Comparison of ENCODE assay signal across 18 cellular contexts in genomic region chr5:87403409-87403808, GRCh38. TPM values are rescaled to one million over a fixed set of nuclear protein-coding genes. Genes with fewer than 3 reads are reported as not detected.
A peak's percentile ranks its signal among the peaks of the same experiment; 100 is the strongest.
DNase-seq lines count a peak whose midpoint lies in the region; ATAC-seq and TF ChIP-seq lines count a peak whose summit lies in the region.
"Had no signal": no experiment of that assay in that cellular context is flagged by ENCODE, and none has a peak within 500 bp of the region (broad histone marks: within the 10 kb centered on the region; RNA-seq: fewer than 3 reads in every experiment).

No MANE protein-coding gene starts in this region.

- H3K36me3 Mint-ChIP-seq in activated naive CD4-positive, alpha-beta T cell treated with anti-CD3 and anti-CD28 coated beads, Interleukin-2, amount 50 U/mL, for 72 hours = peaks cover 24 to 50% of the 10 kb centered on the region in 2 donors
- H3K36me3 Mint-ChIP-seq in activated T-helper 17 cell treated with anti-CD3 and anti-CD28 coated beads, Interleukin-2, amount 50 U/mL, for 72 hours (ENCODE audit: low read depth) = peaks cover 97% of the 10 kb centered on the region
- peaks cover 15 to 64% (median 40%) of the 10 kb centered on the region in 5 donors for H3K36me3 Mint-ChIP-seq in naive thymus-derived CD4-positive, alpha-beta T cell

- no peaks in the 10 kb centered on the region for H3K9me2 ChIP-seq in PC-3 (replicated peaks; ENCODE audit: low read length)

- no peaks in the 10 kb centered on the region for H3K27me3 Mint-ChIP-seq in activated T-helper 17 cell treated with anti-CD3 and anti-CD28 coated beads, Interleukin-2, amount 50 U/mL, for 72 hours
- no peaks in the 10 kb centered on the region for H3K27me3 Mint-ChIP-seq in naive thymus-derived CD4-positive, alpha-beta T cell

- no peak overlapping the region for H3K4me3 ChIP-seq in naive thymus-derived CD4-positive, alpha-beta T cell (ENCODE audit: low read length)
- H3K4me3 ChIP-seq in subcutaneous abdominal adipose tissue (ENCODE audit: low read depth in 1 of 5, low read length in 5 of 5) (no peak overlapping the region), right lobe of liver (no peak overlapping the region), PC-3 (ENCODE audit: low read length) (no peak overlapping the region)
- H3K4me3 ChIP-seq: BLaER1 treated with 17β-estradiol and CSF1 and Interleukin-3, amounts not matched to agents 10 nM and 100 nM had no signal

- peaks cover 35% of the 10 kb centered on the region for H3K4me1 Mint-ChIP-seq in activated T-helper 17 cell treated with anti-CD3 and anti-CD28 coated beads, Interleukin-2, amount 50 U/mL, for 72 hours
- peaks cover 24 to 63% (median 54%) of the 10 kb centered on the region in 7 donors for H3K4me1 Mint-ChIP-seq in naive thymus-derived CD4-positive, alpha-beta T cell
- H3K4me1 Mint-ChIP-seq: H9 had no signal

- no peak for TF ChIP-seq POLR2A in right lobe of liver (IDR thresholded peaks at IDR 0.05)

- H4K20me1 ChIP-seq in PC-3 (ENCODE audit: low read length) = peaks cover 12% of the 10 kb centered on the region

- H2AFZ ChIP-seq in PC-3 (ENCODE audit: low read length) = no peak overlapping the region

- no peak overlapping the region for H3K4me2 ChIP-seq in PC-3 (ENCODE audit: low read length)
- H3K4me2 ChIP-seq: BLaER1 treated with 17β-estradiol and CSF1 and Interleukin-3, amounts not matched to agents 10 nM and 100 nM had no signal

- no peak for DNase-seq in activated naive CD4-positive, alpha-beta T cell treated with anti-CD3 and anti-CD28 coated beads, Interleukin-2, amount 50 U/mL, for 72 hours (ENCODE audit: low spot score in 2 of 2)
- no peak for DNase-seq in activated naive CD4-positive, alpha-beta T cell treated with anti-CD3 and anti-CD28 coated beads, Interleukin-2, amount 50 U/mL, for 16 hours
- DNase-seq in naive thymus-derived CD4-positive, alpha-beta T cell = no peak
- DNase-seq in right lobe of liver (no peak), PC-3 (no peak)
- DNase-seq: DMS79 treated with DMSO at 0.1 percent for 48 hours, H9, IMR-90, NCI-H1417, NCI-H187, NCI-H2107, NCI-H510A, NCI-H774, RPMI8226, SHP77 treated with DMSO at 0.1 percent for 48 hours had no signal

- WGBS in right lobe of liver (ENCODE audit: insufficient coverage, low coverage, low lambda C conversion rate, missing lambda C conversion rate) = 83% methylated on average over 3 of the region's 3 CpGs

- no peak overlapping the region for H3K27ac ChIP-seq in naive thymus-derived CD4-positive, alpha-beta T cell (ENCODE audit: low read depth, low read length)
- H3K27ac ChIP-seq in subcutaneous abdominal adipose tissue (ENCODE audit: low read depth, low read length) (peak overlapping the region; percentile 52), right lobe of liver (no peak overlapping the region), PC-3 (ENCODE audit: low read length) (no peak overlapping the region)
- H3K27ac ChIP-seq: BLaER1 treated with 17β-estradiol and CSF1 and Interleukin-3, amounts not matched to agents 10 nM and 100 nM had no signal

- H3K9me3 Mint-ChIP-seq in activated naive CD4-positive, alpha-beta T cell treated with anti-CD3 and anti-CD28 coated beads, Interleukin-2, amount 50 U/mL, for 72 hours = no peaks in the 10 kb centered on the region
- H3K9me3 Mint-ChIP-seq in activated T-helper 17 cell treated with anti-CD3 and anti-CD28 coated beads, Interleukin-2, amount 50 U/mL, for 72 hours = no peaks in the 10 kb centered on the region
- H3K9me3 Mint-ChIP-seq in naive thymus-derived CD4-positive, alpha-beta T cell = peaks cover 0 to 1% (median 0%) of the 10 kb centered on the region in 11 donors

- CTCF ChIA-PET in naive thymus-derived CD4-positive, alpha-beta T cell (lab: Charles Lee) = no interaction called here
- CTCF ChIA-PET in PC-3 (lab: Charles Lee) = interaction anchor here (0.6 kb wide), 1 partner anchor 96 kb away, joined by 3 read pairs; no protein-coding TSS in a partner anchor

- ATAC-seq in activated naive CD4-positive, alpha-beta T cell treated with anti-CD3 and anti-CD28 coated beads, Interleukin-2, amount 50 U/mL, for 72 hours = peak; percentile 29 to 44
- peak; percentile 54 for ATAC-seq in activated T-helper 17 cell treated with anti-CD3 and anti-CD28 coated beads, Interleukin-2, amount 50 U/mL, for 72 hours (replicated peaks)
- ATAC-seq in naive thymus-derived CD4-positive, alpha-beta T cell = peak; percentile 49
- ATAC-seq in right lobe of liver (no peak), PC-3 (no peak)

- no peaks in the 10 kb centered on the region for H3K9me3 ChIP-seq in naive thymus-derived CD4-positive, alpha-beta T cell (ENCODE audit: control insufficient read depth in 2 of 3, low read length in 3 of 3)
- H3K9me3 ChIP-seq in subcutaneous abdominal adipose tissue (ENCODE audit: control insufficient read depth in 5 of 5, low read length in 5 of 5) (no peaks in the 10 kb centered on the region), right lobe of liver (no peaks in the 10 kb centered on the region), PC-3 (ENCODE audit: low read length) (no peaks in the 10 kb centered on the region)
- H3K9me3 ChIP-seq: BLaER1 treated with 17β-estradiol and CSF1 and Interleukin-3, amounts not matched to agents 10 nM and 100 nM had no signal

- no peak overlapping the region for H3K27ac Mint-ChIP-seq in activated naive CD4-positive, alpha-beta T cell treated with anti-CD3 and anti-CD28 coated beads, Interleukin-2, amount 50 U/mL, for 72 hours
- no peak overlapping the region for H3K27ac Mint-ChIP-seq in activated T-helper 17 cell treated with anti-CD3 and anti-CD28 coated beads, Interleukin-2, amount 50 U/mL, for 72 hours
- H3K27ac Mint-ChIP-seq in naive thymus-derived CD4-positive, alpha-beta T cell = peak overlapping the region in 6 of 9 donors; percentile 1 to 68 (median 28)
- H3K27ac Mint-ChIP-seq: H9 had no signal

- H3K9ac ChIP-seq in subcutaneous abdominal adipose tissue (ENCODE audit: low read length in 5 of 5) = no peak overlapping the region
- H3K9ac ChIP-seq in PC-3 (ENCODE audit: low read length) = no peak overlapping the region

- no peaks in the 10 kb centered on the region for H3K27me3 ChIP-seq in naive thymus-derived CD4-positive, alpha-beta T cell (ENCODE audit: control insufficient read depth in 2 of 2, insufficient read depth in 2 of 2, low read length in 2 of 2)
- H3K27me3 ChIP-seq in subcutaneous abdominal adipose tissue (ENCODE audit: control insufficient read depth in 5 of 5, insufficient read depth in 4 of 5, low read length in 5 of 5) (no peaks in the 10 kb centered on the region), right lobe of liver (no peaks in the 10 kb centered on the region), PC-3 (ENCODE audit: low read length) (no peaks in the 10 kb centered on the region)
- H3K27me3 ChIP-seq: BLaER1 treated with 17β-estradiol and CSF1 and Interleukin-3, amounts not matched to agents 10 nM and 100 nM had no signal

- BruUV-seq in PC-3 (replicated peaks; lab: Mats Ljungman, UMichigan) = no TSS peak

- H3K4me3 Mint-ChIP-seq in activated T-helper 17 cell treated with anti-CD3 and anti-CD28 coated beads, Interleukin-2, amount 50 U/mL, for 72 hours = no peak overlapping the region
- H3K4me3 Mint-ChIP-seq in naive thymus-derived CD4-positive, alpha-beta T cell = no peak overlapping the region
- H3K4me3 Mint-ChIP-seq: H9 had no signal

- peaks cover 30 to 75% (median 46%) of the 10 kb centered on the region in 3 experiments for H3K36me3 ChIP-seq in naive thymus-derived CD4-positive, alpha-beta T cell (ENCODE audit: control insufficient read depth in 2 of 3, insufficient read depth in 3 of 3, low read length in 3 of 3)
- peaks cover 50 to 71% (median 67%) of the 10 kb centered on the region in 5 donors for H3K36me3 ChIP-seq in subcutaneous abdominal adipose tissue (ENCODE audit: control insufficient read depth in 5 of 5, insufficient read depth in 5 of 5, low read length in 5 of 5)
- H3K36me3 ChIP-seq in right lobe of liver = peaks cover 0 to 73% (median 24%) of the 10 kb centered on the region in 4 donors
- H3K36me3 ChIP-seq in PC-3 (ENCODE audit: low read depth, low read length) = peaks cover 92% of the 10 kb centered on the region

- POLR2A ChIA-PET in naive thymus-derived CD4-positive, alpha-beta T cell (lab: Charles Lee) = interaction anchor here (2.9 kb wide), 1 partner anchor 9 kb away, joined by 12 read pairs; the partner anchor contains the start of gene CCNH
- POLR2A ChIA-PET in PC-3 (lab: Charles Lee; ENCODE audit: unreplicated experiment) = interaction anchor here (0.6 kb wide), 1 partner anchor 885 kb away, joined by 3 read pairs; no protein-coding TSS in a partner anchor

- peaks cover 11 to 23% of the 10 kb centered on the region in 2 donors for H3K4me1 ChIP-seq in naive thymus-derived CD4-positive, alpha-beta T cell (ENCODE audit: control insufficient read depth in 2 of 2, insufficient read depth in 2 of 2, low read length in 2 of 2)
- H3K4me1 ChIP-seq in subcutaneous abdominal adipose tissue (ENCODE audit: control insufficient read depth in 5 of 5, insufficient read depth in 5 of 5, low read length in 5 of 5) = peaks cover 0 to 25% (median 14%) of the 10 kb centered on the region in 5 donors
- H3K4me1 ChIP-seq in right lobe of liver = peaks cover 0 to 7% (median 0%) of the 10 kb centered on the region in 4 donors
- peaks cover 5% of the 10 kb centered on the region; the same call in 1 of the 2 replicates for H3K4me1 ChIP-seq in PC-3 (ENCODE audit: insufficient read depth, low read length)

- H3F3A ChIP-seq in PC-3 (ENCODE audit: low read length, unreplicated experiment) = peaks cover 6% of the 10 kb centered on the region

- intact Hi-C loops in naive thymus-derived CD4-positive, alpha-beta T cell (cut with micrococcal nuclease) = loop anchor here in 1 of 2 donors (5.0 kb wide), 1 partner anchor 416 kb away; no protein-coding TSS in a partner anchor
- intact Hi-C loops in right lobe of liver (cut with DNase I) (no loop called here), PC-3 (cut with micrococcal nuclease) (loop anchor here (5.0 kb wide), 1 partner anchor 416 kb away; no protein-coding TSS in a partner anchor)

- no peak for TF ChIP-seq CTCF in right lobe of liver (IDR thresholded peaks at IDR 0.05)
- TF ChIP-seq CTCF in PC-3 (conservative IDR thresholded peaks at IDR 0.05; ENCODE audit: low read depth, low read length) = no peak

- peaks cover 27% of the 10 kb centered on the region for H3K79me2 ChIP-seq in PC-3 (ENCODE audit: low read length)

RNA-seq across cellular contexts. Expression of gene CCNH, which starts 9.3 kb away (rescaled TPM):
- 100 to 1,000 TPM in 1 of 2 donors, 10 to 100 TPM in 1; 60.5 to 108 TPM for total RNA-seq in activated naive CD4-positive, alpha-beta T cell treated with anti-CD3 and anti-CD28 coated beads, Interleukin-2, amount 50 U/mL, for 72 hours
- 10 to 100 TPM; 59.0 to 67.4 TPM for total RNA-seq in activated T-helper 17 cell treated with anti-CD3 and anti-CD28 coated beads, Interleukin-2, amount 50 U/mL, for 72 hours
- 100 to 1,000 TPM in 4 of 5 experiments, 10 to 100 TPM in 1; 57.5 to 239 (median 113) TPM for total RNA-seq in naive thymus-derived CD4-positive, alpha-beta T cell
- polyA plus RNA-seq in naive thymus-derived CD4-positive, alpha-beta T cell = 10 to 100 TPM; 55.7 to 64.9 TPM
- total RNA-seq in right lobe of liver (10 to 100 TPM; 18.0 to 65.0 (median 19.3) TPM), PC-3 (2014; rRNA removed) (77.6 and 121 TPM in 2 replicates)

Comparison
In these comparisons a context has a peak if more than half of its experiments do, and no peak if none do; other contexts are left out.
1. ATAC-seq: peak in activated naive CD4-positive, alpha-beta T cell treated with anti-CD3 and anti-CD28 coated beads, Interleukin-2, amount 50 U/mL, for 72 hours (2 of 2), activated T-helper 17 cell treated with anti-CD3 and anti-CD28 coated beads, Interleukin-2, amount 50 U/mL, for 72 hours (single experiment) and naive thymus-derived CD4-positive, alpha-beta T cell (single experiment); none in right lobe of liver (0 of 4) and PC-3 (single experiment).
2. H3K27ac Mint-ChIP-seq: peak in naive thymus-derived CD4-positive, alpha-beta T cell (6 of 9); none in activated naive CD4-positive, alpha-beta T cell treated with anti-CD3 and anti-CD28 coated beads, Interleukin-2, amount 50 U/mL, for 72 hours (0 of 2) and activated T-helper 17 cell treated with anti-CD3 and anti-CD28 coated beads, Interleukin-2, amount 50 U/mL, for 72 hours (single experiment).